Comparison of ENCODE assay signal across 19 cellular contexts in the genomic region with DNA sequence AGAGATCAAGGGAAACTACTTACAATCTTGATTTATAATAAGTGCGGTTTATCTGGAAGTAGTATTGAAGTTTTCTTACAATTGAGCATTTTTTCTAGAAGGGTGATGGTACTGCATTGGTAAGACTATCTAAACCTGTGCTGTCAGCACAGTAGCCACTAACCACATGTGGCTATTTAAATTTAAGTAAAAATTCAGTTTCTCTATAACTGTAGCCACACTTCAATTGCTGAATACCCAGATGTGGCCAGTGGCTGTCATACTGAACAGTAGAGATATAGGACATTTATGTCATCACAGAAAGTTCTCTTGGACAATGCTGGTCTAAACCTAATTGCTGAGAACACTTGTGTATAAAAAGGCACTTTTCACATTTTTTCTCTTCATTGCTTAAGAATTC.
DNase-seq lines count a peak whose midpoint lies in the region; TF ChIP-seq lines count a peak whose summit lies in the region.
"Had no signal": no experiment of that assay in that cellular context is flagged by ENCODE, and none has a peak within 500 bp of the region (broad histone marks: within the 10 kb centered on the region; RNA-seq: fewer than 3 reads in every experiment).

No MANE protein-coding gene starts in this region.

- H3K27me3 ChIP-seq in SJCRH30 = no peaks in the 10 kb centered on the region
- H3K27me3 ChIP-seq in duodenal mucosa (ENCODE audit: control insufficient read depth in 1 of 2, insufficient read depth in 2 of 2, low read length in 2 of 2) = no peaks in the 10 kb centered on the region
- no peaks in the 10 kb centered on the region for H3K27me3 ChIP-seq in mucosa of stomach (ENCODE audit: control insufficient read depth, insufficient read depth, low read length)
- H3K27me3 ChIP-seq in transverse colon = no peaks in the 10 kb centered on the region
- no peaks in the 10 kb centered on the region for H3K27me3 ChIP-seq in ascending aorta
- H3K27me3 ChIP-seq: BE2C had no signal

- intact Hi-C loops in transverse colon (cut with DNase I; ENCODE audit: low total_unique reads) (no loop called here), ascending aorta (cut with DNase I) (no loop called here)

- H3K4me3 ChIP-seq in SJCRH30 (peak overlapping the region; percentile 28), duodenal mucosa (ENCODE audit: low read depth in 1 of 2, low read length in 2 of 2) (peak overlapping the region; percentile 25 to 42), mucosa of stomach (ENCODE audit: low read length) (no peak overlapping the region), transverse colon (no peak overlapping the region), ascending aorta (no peak overlapping the region)

- H3K36me3 ChIP-seq in SJCRH30 (peaks cover 7% of the 10 kb centered on the region), duodenal mucosa (ENCODE audit: control insufficient read depth in 1 of 2, insufficient read depth in 2 of 2, low read length in 2 of 2) (no peaks in the 10 kb centered on the region), mucosa of stomach (ENCODE audit: control insufficient read depth, insufficient read depth, low read length) (no peaks in the 10 kb centered on the region), transverse colon (no peaks in the 10 kb centered on the region), ascending aorta (no peaks in the 10 kb centered on the region)
- H3K36me3 ChIP-seq: BE2C had no signal

- H3K9ac ChIP-seq in duodenal mucosa (ENCODE audit: low read depth in 1 of 2, low read length in 2 of 2) = no peak overlapping the region
- peak overlapping the region; percentile 41 for H3K9ac ChIP-seq in mucosa of stomach (ENCODE audit: low read length)

- WGBS in transverse colon (ENCODE audit: low coverage in 1 of 2), 2 donors = 58 to 67% methylated on average over 1 of the region's 1 CpG

- DNase-seq in SJCRH30 (no peak), transverse colon (no peak), HUDEP-2 (lab: John Stamatoyannopoulos, UW; ENCODE audit: unreplicated experiment in 76 of 76) (no peak), ascending aorta (ENCODE audit: low spot score in 2 of 2) (no peak), G401 (ENCODE audit: low spot score) (no peak), SW480 (ENCODE audit: low spot score) (no peak)
- DNase-seq: BE2C; CD4-positive, alpha-beta memory T cell; DND-41; GDM1; IMR-90; Kasumi-1; NCI-H187 treated with DMSO at 0.1 percent for 48 hours; NCI-H526 treated with DMSO at 0.1 percent for 48 hours; NK-92 treated with Interleukin-12 subunit alpha and Interleukin-12 subunit beta, amount 100 ng/mL, for 24 hours; OCI-M1; T-cell had no signal

- H3K4me1 ChIP-seq in SJCRH30 = peaks cover 47% of the 10 kb centered on the region
- peaks cover 8 to 9% of the 10 kb centered on the region in 2 donors for H3K4me1 ChIP-seq in duodenal mucosa (ENCODE audit: control insufficient read depth in 1 of 2, insufficient read depth in 2 of 2, low read length in 2 of 2)
- H3K4me1 ChIP-seq in mucosa of stomach (ENCODE audit: control insufficient read depth, insufficient read depth, low read length) = peaks cover 25% of the 10 kb centered on the region
- H3K4me1 ChIP-seq in transverse colon = peaks cover 0 to 24% (median 10%) of the 10 kb centered on the region in 4 donors
- peaks cover 0 to 2% of the 10 kb centered on the region in 2 donors for H3K4me1 ChIP-seq in ascending aorta
- H3K4me1 ChIP-seq: BE2C had no signal

- no peak for TF ChIP-seq EP300 in transverse colon (IDR thresholded peaks at IDR 0.05; ENCODE audit: low read depth)

- TF ChIP-seq CTCF in transverse colon (IDR thresholded peaks at IDR 0.05) (no peak), ascending aorta (IDR thresholded peaks at IDR 0.05) (no peak)

- H3K27ac ChIP-seq in SJCRH30 (peak overlapping the region; percentile 91), duodenal mucosa (ENCODE audit: low read depth, low read length) (no peak overlapping the region), transverse colon (peak overlapping the region; percentile 54 to 67 (median 64)), ascending aorta (no peak overlapping the region)

- in situ Hi-C loops in transverse colon (cut with MboI; ENCODE audit: low pct_ligation_motif_present in 1 of 4, low pct_unique_long_range_greater_than_20kb in 1 of 4, low sequenced_read_pairs in 3 of 4) = no loop called here
- in situ Hi-C loops in G401 (cut with HindIII; ENCODE audit: low sequenced_read_pairs) = no loop called here

- no peak for TF ChIP-seq POLR2A in transverse colon (IDR thresholded peaks at IDR 0.05)

- no peaks in the 10 kb centered on the region for H3K9me3 ChIP-seq in SJCRH30 (replicated peaks)
- H3K9me3 ChIP-seq in duodenal mucosa (ENCODE audit: control insufficient read depth in 1 of 2, low read length in 2 of 2) = no peaks in the 10 kb centered on the region
- no peaks in the 10 kb centered on the region for H3K9me3 ChIP-seq in mucosa of stomach (ENCODE audit: control insufficient read depth, low read length)
- H3K9me3 ChIP-seq in transverse colon = no peaks in the 10 kb centered on the region
- H3K9me3 ChIP-seq in ascending aorta = no peaks in the 10 kb centered on the region
- H3K9me3 ChIP-seq: BE2C had no signal

Comparison
In these comparisons a context has a peak if more than half of its experiments do, and no peak if none do; other contexts are left out.
1. H3K27ac ChIP-seq: peak in SJCRH30 (single experiment) and transverse colon (4 of 4); none in duodenal mucosa (single experiment) and ascending aorta (0 of 2).
2. H3K4me3 ChIP-seq: peak in SJCRH30 (single experiment) and duodenal mucosa (2 of 2); none in mucosa of stomach (single experiment), transverse colon (0 of 4) and ascending aorta (0 of 2).